In the genomic region with DNA sequence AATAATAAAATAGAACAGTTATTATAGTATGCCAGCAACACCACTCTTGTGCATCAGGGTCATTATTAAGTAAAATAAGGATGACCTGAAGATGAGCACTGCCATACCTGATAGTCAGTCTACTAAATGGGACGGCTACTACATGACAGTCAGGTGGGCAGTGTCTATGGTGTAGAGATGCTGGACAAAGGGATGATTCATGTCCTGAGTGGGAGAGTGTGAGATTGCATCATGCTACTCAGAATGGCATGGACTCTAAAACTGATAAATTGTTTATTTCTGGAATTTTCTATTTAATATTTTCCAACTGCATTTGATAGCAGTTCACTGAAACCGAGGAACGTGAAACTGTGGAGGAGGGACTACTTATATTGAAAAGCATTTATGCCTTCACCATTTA, we compare ENCODE assay signal across 15 cellular contexts. TPM values are rescaled to one million over a fixed set of nuclear protein-coding genes. Genes with fewer than 3 reads are reported as not detected.
DNase-seq lines count a peak whose midpoint lies in the region; ATAC-seq, FAIRE-seq and TF ChIP-seq lines count a peak whose summit lies in the region.
"Had no signal": no experiment of that assay in that cellular context is flagged by ENCODE, and none has a peak within 500 bp of the region (broad histone marks: within the 10 kb centered on the region; RNA-seq: fewer than 3 reads in every experiment).

No MANE protein-coding gene starts in this region.

- H2AFZ ChIP-seq in HepG2 (ENCODE audit: low read length), result no peak overlapping the region

- no peak for TF ChIP-seq RAD21 in HepG2 (CRISPR knock-in tag; IDR thresholded peaks at IDR 0.05)

- no peak for TF ChIP-seq CTCF in HepG2 (CRISPR knock-in tag; IDR thresholded peaks at IDR 0.05)
- TF ChIP-seq CTCF in endothelial cell (IDR thresholded peaks at IDR 0.05; ENCODE audit: unreplicated experiment), result no peak

- no peak for TF ChIP-seq EP300 in HepG2 (IDR thresholded peaks at IDR 0.05; ENCODE audit: low read depth in 2 of 2, low read length in 2 of 2)
- TF ChIP-seq EP300 in HepG2 (CRISPR knock-in tag; IDR thresholded peaks at IDR 0.05; ENCODE audit: borderline replicate concordance), result no peak

- peaks cover 39% of the 10 kb centered on the region for H4K20me1 ChIP-seq in HepG2 (ENCODE audit: insufficient read depth, low read length)

- POLR2A ChIA-PET in HepG2 (lab: Yijun Ruan, JAX), result no interaction called here

- H3K4me3 Mint-ChIP-seq in endothelial cell (ENCODE audit: unreplicated experiment), result no peak overlapping the region
- H3K4me3 Mint-ChIP-seq: activated naive CD8-positive, alpha-beta T cell treated with anti-CD3 and anti-CD28 coated beads, Interleukin-2, amount 50 U/mL, for 24 hours; CD14-positive monocyte; stimulated activated naive CD8-positive, alpha-beta T cell treated with anti-CD3 and anti-CD28 coated beads, Interleukin-15, amount 100 ng/mL, for 72 hours had no signal

- intact Hi-C loops in HepG2 (cut with micrococcal nuclease; ENCODE audit: unreplicated experiment), result no loop called here

- H3K9me3 Mint-ChIP-seq in endothelial cell (ENCODE audit: unreplicated experiment), result no peaks in the 10 kb centered on the region

- H3K27ac Mint-ChIP-seq in endothelial cell (ENCODE audit: unreplicated experiment), result no peak overlapping the region
- H3K27ac Mint-ChIP-seq: activated naive CD8-positive, alpha-beta T cell treated with anti-CD3 and anti-CD28 coated beads, Interleukin-2, amount 50 U/mL, for 24 hours; CD14-positive monocyte had no signal

- no peak overlapping the region for H3K4me3 ChIP-seq in HepG2 (replicated peaks in 1 of 3; ENCODE audit: insufficient read depth in 1 of 3, low read depth in 2 of 3, low read length in 3 of 3)
- H3K4me3 ChIP-seq: prostate gland had no signal

- CTCF ChIA-PET in HepG2 (lab: Yijun Ruan, JAX; ENCODE audit: low intra/inter-chr PET ratio, low total read pairs), result no interaction called here

- no peak for TF ChIP-seq POLR2A in HepG2 (IDR thresholded peaks at IDR 0.05; ENCODE audit: insufficient read depth in 1 of 2, low read depth in 2 of 2, low read length in 2 of 2)

- in situ Hi-C loops in HepG2 (cut with HindIII; ENCODE audit: extremely low pct_ligation_motif_present, low pct_unique_long_range_greater_than_20kb), result no loop called here

- H3K36me3 ChIP-seq in HepG2 (replicated peaks in 1 of 2; ENCODE audit: control insufficient read depth in 1 of 2, insufficient read depth in 2 of 2, low read length in 2 of 2), result no peaks in the 10 kb centered on the region
- H3K36me3 ChIP-seq: prostate gland had no signal

- no peak for ATAC-seq in HepG2
- ATAC-seq: activated naive CD8-positive, alpha-beta T cell treated with anti-CD3 and anti-CD28 coated beads, Interleukin-2, amount 50 U/mL, for 24 hours; stimulated activated naive CD8-positive, alpha-beta T cell treated with anti-CD3 and anti-CD28 coated beads, Interleukin-15, amount 100 ng/mL, for 72 hours had no signal

- H3K27me3 ChIP-seq in HepG2 (ENCODE audit: control insufficient read depth in 1 of 2, insufficient read depth in 2 of 2, low read length in 2 of 2), result no peaks in the 10 kb centered on the region

- H3K9ac ChIP-seq in HepG2 (ENCODE audit: insufficient read depth, low read depth, low read length), result no peak overlapping the region

- peaks cover 3% of the 10 kb centered on the region for H3K27me3 Mint-ChIP-seq in endothelial cell (ENCODE audit: unreplicated experiment)
- H3K27me3 Mint-ChIP-seq: activated naive CD8-positive, alpha-beta T cell treated with anti-CD3 and anti-CD28 coated beads, Interleukin-2, amount 50 U/mL, for 24 hours; stimulated activated naive CD8-positive, alpha-beta T cell treated with anti-CD3 and anti-CD28 coated beads, Interleukin-15, amount 100 ng/mL, for 72 hours had no signal

- H3K4me2 ChIP-seq in HepG2 (ENCODE audit: low read depth, low read length), result no peak overlapping the region

- no peak for FAIRE-seq in HepG2 (lab: Jason Lieb, UNC)

- H3K4me1 ChIP-seq in HepG2 (ENCODE audit: insufficient read depth, low read length), result peaks cover 31% of the 10 kb centered on the region
- H3K4me1 ChIP-seq: prostate gland had no signal

- no TSS peak for BruUV-seq in HepG2 (replicated peaks; lab: Mats Ljungman, UMichigan)

- 97% methylated on average over 3 of the region's 3 CpGs for WGBS in HepG2 (ENCODE audit: low lambda C conversion rate)

- no peak overlapping the region for H3K27ac ChIP-seq in HepG2 (ENCODE audit: extremely low read length, insufficient read depth, low read length)
- H3K27ac ChIP-seq: prostate gland had no signal

- peak; percentile 40 for DNase-seq in Ammon's horn (ENCODE audit: low spot score)
- DNase-seq in M059J (ENCODE audit: low read depth), result peak; percentile 50
- peak; percentile 30 for DNase-seq in dedifferentiated amniotic fluid mesenchymal stem cell (ENCODE audit: extremely low spot score)
- no peak for DNase-seq in HepG2 (ENCODE audit: low spot score)
- DNase-seq in HPDE6-E6E7 (ENCODE audit: extremely low spot score), result no peak
- no peak for DNase-seq in activated CD4-positive, alpha-beta T cell treated with anti-CD3 and anti-CD28 coated beads for 48 hours
- no peak for DNase-seq in NK-92 treated with Interleukin-12 subunit alpha and Interleukin-12 subunit beta, amount 100 ng/mL, for 24 hours (lab: John Stamatoyannopoulos, UW)
- no peak for DNase-seq in endothelial cell (ENCODE audit: low spot score)
- DNase-seq: activated naive CD8-positive, alpha-beta T cell treated with anti-CD3 and anti-CD28 coated beads, Interleukin-2, amount 50 U/mL, for 24 hours; NCI-H2227 treated with DMSO at 0.1 percent for 48 hours; RPMI8226; stimulated activated CD4-positive, alpha-beta T cell treated with anti-CD3 and anti-CD28 coated beads, Interleukin-4, amount 100 ng/mL, for 4 hours; stimulated activated naive CD8-positive, alpha-beta T cell treated with anti-CD3 and anti-CD28 coated beads, Interleukin-15, amount 100 ng/mL, for 72 hours had no signal

- no peaks in the 10 kb centered on the region for H3K9me3 ChIP-seq in HepG2 (ENCODE audit: low read length)
- H3K9me3 ChIP-seq: prostate gland had no signal

- peaks cover 42% of the 10 kb centered on the region for H3K4me1 Mint-ChIP-seq in endothelial cell (ENCODE audit: unreplicated experiment)
- H3K4me1 Mint-ChIP-seq: CD14-positive monocyte had no signal

- peaks cover 6% of the 10 kb centered on the region for H3K36me3 Mint-ChIP-seq in endothelial cell (ENCODE audit: low read depth, unreplicated experiment)

- peaks cover 79% of the 10 kb centered on the region for H3K79me2 ChIP-seq in HepG2 (ENCODE audit: insufficient read depth, low read length)

TF ChIP-seq in HepG2, 621 proteins besides CTCF, POLR2A, EP300 and RAD21 (continues in another document):
- TF ChIP-seq, protein P1, sequence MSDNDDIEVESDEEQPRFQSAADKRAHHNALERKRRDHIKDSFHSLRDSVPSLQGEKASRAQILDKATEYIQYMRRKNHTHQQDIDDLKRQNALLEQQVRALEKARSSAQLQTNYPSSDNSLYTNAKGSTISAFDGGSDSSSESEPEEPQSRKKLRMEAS (IDR thresholded peaks at IDR 0.05), result no peak
- TF ChIP-seq SOX13 (IDR thresholded peaks at IDR 0.05) (no peak), SOX13 (CRISPR knock-in tag; conservative IDR thresholded peaks at IDR 0.05 in 1 of 2, IDR thresholded peaks at IDR 0.05 in 1 of 2) (0 out of 4 replicates have a peak, but pooled peaks of 1 of the 2 experiments have one; percentile 17), ATF4 (CRISPR knock-in tag; IDR thresholded peaks at IDR 0.05) (peak; percentile 15 to 91; a peak in 3 of 4 replicates), FOSL2 (CRISPR knock-in tag; IDR thresholded peaks at IDR 0.05) (peak; percentile 83), CEBPG (CRISPR knock-in tag; IDR thresholded peaks at IDR 0.05) (peak; percentile 75)

RNA-seq across cellular contexts. Expression of gene SNX9, which starts 38.8 kb away (rescaled TPM):
- 23.0 and 37.8 TPM in 2 replicates for total RNA-seq in M059J (2014; rRNA removed; shearing (Covaris generic))
- total RNA-seq in HepG2 (2016; rRNA removed; fragmentation: Illumina TruSeq; extraction: Trizol) (21.9 and 27.7 TPM in 2 replicates), endothelial cell (ENCODE audit: unreplicated experiment) (68.6 TPM)
- 3.3 and 3.5 TPM in 2 replicates for total RNA-seq in HepG2 (2016; cell fraction: cytosol; rRNA removed; fragmentation: Illumina TruSeq; extraction: Trizol; ENCODE audit: low read depth)
- 20.6 and 26.2 TPM in 2 replicates for total RNA-seq in HepG2 (2016; cell fraction: insoluble cytoplasmic fraction; rRNA removed; fragmentation: Illumina TruSeq; extraction: Trizol)
- total RNA-seq in HepG2 (2016; cell fraction: membrane; rRNA removed; fragmentation: Illumina TruSeq; extraction: Trizol), result 11.1 and 12.4 TPM in 2 replicates
- 15.6 and 15.7 TPM in 2 replicates for total RNA-seq in HepG2 (2016; cell fraction: nucleus; rRNA removed; fragmentation: Illumina TruSeq; extraction: Trizol)
- polyA plus RNA-seq in HepG2 (2011; rRNA removed), result 35.2 and 36.0 TPM in 2 replicates
- 25.8 and 32.1 TPM in 2 replicates for polyA plus RNA-seq in HepG2 (2011; cell fraction: cytosol; rRNA removed)
- polyA plus RNA-seq in HepG2 (2011; cell fraction: nucleus; rRNA removed), result 24.9 and 25.2 TPM in 2 replicates
- 29.4 and 32.2 TPM in 2 replicates for polyA plus RNA-seq in HepG2 (2012)
- 2.4 and 2.5 TPM in 2 replicates for polyA plus RNA-seq in HepG2 (2016; cell fraction: cytosol; fragmentation: Illumina TruSeq; extraction: Trizol; ENCODE audit: low read depth)
- 27.0 and 29.7 TPM in 2 replicates for polyA plus RNA-seq in HepG2 (2016; cell fraction: insoluble cytoplasmic fraction; fragmentation: Illumina TruSeq; extraction: Trizol; ENCODE audit: low read depth)
- polyA plus RNA-seq in HepG2 (2016; cell fraction: membrane; fragmentation: Illumina TruSeq; extraction: Trizol; ENCODE audit: low read depth), result 6.8 and 7.3 TPM in 2 replicates
- polyA plus RNA-seq in HepG2 (2016; cell fraction: nucleus; fragmentation: Illumina TruSeq; extraction: Trizol; ENCODE audit: insufficient read depth, low read depth), result 20.8 and 21.2 TPM in 2 replicates
- 17.0 and 19.8 TPM in 2 replicates for polyA minus RNA-seq in HepG2 (2011; rRNA and poly(A)+ RNA removed; ENCODE audit: low replicate concordance)
- polyA minus RNA-seq in HepG2 (2011; cell fraction: cytosol; rRNA and poly(A)+ RNA removed), result 22.7 and 25.5 TPM in 2 replicates
- polyA minus RNA-seq in HepG2 (2011; cell fraction: nucleus; rRNA and poly(A)+ RNA removed), result 26.1 and 28.5 TPM in 2 replicates

Comparison
In these comparisons a context has a peak if more than half of its experiments do, and no peak if none do; other contexts are left out.
1. DNase-seq: peak in Ammon's horn (single experiment), M059J (single experiment) and dedifferentiated amniotic fluid mesenchymal stem cell (single experiment); none in HepG2 (single experiment), HPDE6-E6E7 (single experiment), activated CD4-positive, alpha-beta T cell treated with anti-CD3 and anti-CD28 coated beads for 48 hours (single experiment), NK-92 treated with Interleukin-12 subunit alpha and Interleukin-12 subunit beta, amount 100 ng/mL, for 24 hours (single experiment) and endothelial cell (single experiment).